16 cellular contexts compared by ENCODE assay signal in the genomic region with DNA sequence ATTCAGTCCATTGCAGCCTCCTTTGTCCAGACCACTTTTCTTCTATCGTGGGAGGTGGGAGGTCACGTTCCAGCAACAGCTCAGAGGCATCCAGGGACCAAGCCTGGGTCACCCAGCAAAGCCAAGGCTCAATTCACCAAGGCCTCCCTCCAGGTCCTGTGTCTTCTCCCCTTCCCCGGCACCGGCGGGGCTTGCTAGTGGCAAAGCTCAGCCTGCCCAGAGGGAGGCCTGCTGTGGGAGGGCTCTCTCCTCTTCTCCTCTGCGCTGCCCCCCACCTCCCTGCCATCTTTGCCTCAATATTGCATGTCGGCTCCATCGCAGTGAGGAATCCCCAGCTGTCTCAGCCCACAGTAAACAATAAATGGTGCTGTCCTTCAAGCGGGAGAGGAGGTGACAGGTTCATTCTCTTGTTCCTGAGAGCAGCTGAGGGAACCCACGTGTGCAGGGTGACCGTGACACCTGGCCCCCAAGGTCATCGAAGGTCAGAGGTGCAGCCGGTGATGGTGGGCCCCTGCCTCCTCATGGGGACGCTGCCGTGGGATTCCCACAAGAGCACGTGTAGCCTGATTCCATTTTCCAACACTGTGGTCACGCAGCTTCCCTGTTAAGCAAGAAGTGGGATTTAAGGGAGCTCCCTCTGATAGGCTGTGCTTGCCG.
DNase-seq lines count a peak whose midpoint lies in the region; ATAC-seq, FAIRE-seq and TF ChIP-seq lines count a peak whose summit lies in the region.
"Had no signal": no experiment of that assay in that cellular context is flagged by ENCODE, and none has a peak within 500 bp of the region (broad histone marks: within the 10 kb centered on the region; RNA-seq: fewer than 3 reads in every experiment).

No MANE protein-coding gene starts in this region.

- no TSS peak for BruUV-seq in mammary epithelial cell (replicated peaks; lab: Mats Ljungman, UMichigan)
- no TSS peak for BruUV-seq in A673 (replicated peaks; lab: Mats Ljungman, UMichigan)

- H4K20me1 ChIP-seq in mammary epithelial cell (ENCODE audit: insufficient read depth, low read length): no peaks in the 10 kb centered on the region
- H4K20me1 ChIP-seq in astrocyte (ENCODE audit: insufficient read depth, low read length): peaks cover 9% of the 10 kb centered on the region

- POLR2A ChIA-PET in A673 (lab: Charles Lee; ENCODE audit: low non-redundant PET): no interaction called here

- H3K27me3 ChIP-seq in mammary epithelial cell (ENCODE audit: insufficient read depth, low read length) (no peaks in the 10 kb centered on the region), breast epithelium (no peaks in the 10 kb centered on the region), astrocyte (ENCODE audit: insufficient read depth, low read length) (no peaks in the 10 kb centered on the region), aorta (ENCODE audit: control insufficient read depth in 1 of 2, insufficient read depth in 2 of 2, low read length in 1 of 2) (no peaks in the 10 kb centered on the region), A673 (replicated peaks; ENCODE audit: insufficient read depth, low read depth, low read length, poor library complexity) (peaks cover 3% of the 10 kb centered on the region)
- H3K27me3 ChIP-seq: SJSA1 had no signal

- H3K9me3 Mint-ChIP-seq in astrocyte (ENCODE audit: unreplicated experiment) (peaks cover 13% of the 10 kb centered on the region), neural crest cell (peaks cover 4% of the 10 kb centered on the region)

- H3K36me3 Mint-ChIP-seq in astrocyte (ENCODE audit: low read depth, unreplicated experiment) (peaks cover 11% of the 10 kb centered on the region), neural crest cell (ENCODE audit: low read depth) (no peaks in the 10 kb centered on the region)
- H3K36me3 Mint-ChIP-seq: CD4-positive, CD25-positive, alpha-beta regulatory T cell had no signal

- no peaks in the 10 kb centered on the region for H3K79me2 ChIP-seq in mammary epithelial cell (ENCODE audit: insufficient read depth, low read length)
- H3K79me2 ChIP-seq in astrocyte (ENCODE audit: insufficient read depth, low read length): no peaks in the 10 kb centered on the region

- DNase-seq in mammary epithelial cell (no peak), breast epithelium (ENCODE audit: low spot score in 2 of 2) (no peak), astrocyte (ENCODE audit: low read depth) (no peak), neural crest cell (ENCODE audit: low read depth, low spot score) (no peak), aorta (peak; percentile 30 to 71), A673 (ENCODE audit: low spot score) (no peak), T-helper 9 cell (no peak), NCI-H69 (lab: John Stamatoyannopoulos, UW) (no peak)
- DNase-seq: CD4-positive, CD25-positive, alpha-beta regulatory T cell; DMS79; Kasumi-1; NCI-H1417; NCI-H510A; NCI-H748 treated with DMSO at 0.1 percent for 48 hours had no signal

- H3K27ac Mint-ChIP-seq in astrocyte (ENCODE audit: unreplicated experiment) (no peak overlapping the region), neural crest cell (ENCODE audit: unreplicated experiment) (peak overlapping the region; percentile 57)
- H3K27ac Mint-ChIP-seq: CD4-positive, CD25-positive, alpha-beta regulatory T cell; GM23338 had no signal

- whole genome bisulfite sequencing in mammary epithelial cell (ENCODE audit: low coverage, missing lambda C conversion rate): 88% methylated on average over 14 of the region's 18 CpGs
- 85 to 86% methylated on average over 18 of the region's 18 CpGs for WGBS in aorta, 2 donors

- H3K27ac ChIP-seq in mammary epithelial cell (ENCODE audit: insufficient read depth, low read depth, low read length): no peak overlapping the region
- H3K27ac ChIP-seq in breast epithelium: no peak overlapping the region
- H3K27ac ChIP-seq in astrocyte (ENCODE audit: low read depth, low read length): no peak overlapping the region
- no peak overlapping the region for H3K27ac ChIP-seq in aorta (ENCODE audit: low read depth in 1 of 2, low read length in 2 of 2)
- no peak overlapping the region for H3K27ac ChIP-seq in A673 (ENCODE audit: low read depth, low read length, poor library complexity, severe bottlenecking)
- H3K27ac ChIP-seq: SJSA1 had no signal

- no peak for ATAC-seq in aorta (ENCODE audit: low FRiP score)
- ATAC-seq: GM23338 had no signal

- H3K4me2 ChIP-seq in mammary epithelial cell (ENCODE audit: insufficient read depth, low read depth, low read length) (peak overlapping the region; percentile 71), astrocyte (ENCODE audit: low read length) (peak overlapping the region; percentile 25)
- H3K4me2 ChIP-seq: GM23338 had no signal

- H3K27me3 Mint-ChIP-seq in astrocyte (ENCODE audit: low read depth, unreplicated experiment) (peaks cover 36% of the 10 kb centered on the region), neural crest cell (ENCODE audit: low read depth) (no peaks in the 10 kb centered on the region)
- H3K27me3 Mint-ChIP-seq: CD4-positive, CD25-positive, alpha-beta regulatory T cell had no signal

- H3K4me1 Mint-ChIP-seq in astrocyte (ENCODE audit: low read depth, unreplicated experiment) (peaks cover 9% of the 10 kb centered on the region), neural crest cell (no peaks in the 10 kb centered on the region)
- H3K4me1 Mint-ChIP-seq: CD4-positive, CD25-positive, alpha-beta regulatory T cell; GM23338 had no signal

- FAIRE-seq in astrocyte (lab: Jason Lieb, UNC): no peak

- peaks cover 21% of the 10 kb centered on the region for H3K4me1 ChIP-seq in mammary epithelial cell (ENCODE audit: insufficient read depth, low read length)
- H3K4me1 ChIP-seq in breast epithelium: no peaks in the 10 kb centered on the region
- H3K4me1 ChIP-seq in astrocyte (ENCODE audit: insufficient read depth, low read length): peaks cover 10% of the 10 kb centered on the region
- no peaks in the 10 kb centered on the region for H3K4me1 ChIP-seq in aorta (ENCODE audit: control insufficient read depth in 1 of 2, insufficient read depth in 2 of 2, low read length in 2 of 2)
- no peaks in the 10 kb centered on the region for H3K4me1 ChIP-seq in A673 (ENCODE audit: insufficient read depth, low read length, poor library complexity, severe bottlenecking)
- H3K4me1 ChIP-seq: SJSA1 had no signal

- in situ Hi-C loops in mammary epithelial cell (cut with MboI; ENCODE audit: low sequenced_read_pairs in 2 of 2): no loop called here

- H3K9me3 ChIP-seq in mammary epithelial cell (replicated peaks; ENCODE audit: insufficient read depth, low read length): peaks cover 6% of the 10 kb centered on the region
- H3K9me3 ChIP-seq in breast epithelium: no peaks in the 10 kb centered on the region
- peaks cover 6% of the 10 kb centered on the region for H3K9me3 ChIP-seq in astrocyte (ENCODE audit: insufficient read depth, low read depth, low read length)
- peaks cover under 1% of the 10 kb centered on the region for H3K9me3 ChIP-seq in aorta (ENCODE audit: control insufficient read depth, low read length)
- H3K9me3 ChIP-seq in A673 (ENCODE audit: low read depth, low read length, poor library complexity, severe bottlenecking): no peaks in the 10 kb centered on the region
- H3K9me3 ChIP-seq: SJSA1 had no signal

- CTCF ChIA-PET in mammary epithelial cell (lab: Charles Lee; ENCODE audit: low non-redundant PET) (interaction anchor here (0.6 kb wide), 1 partner anchor 837 kb away, joined by 7 read pairs; the partner anchor contains the start of gene MRFAP1L1), A673 (lab: Charles Lee) (no interaction called here)

- H3K4me3 ChIP-seq in mammary epithelial cell (replicated peaks in 1 of 3; ENCODE audit: insufficient read depth in 1 of 3, low read depth in 2 of 3, low read length in 3 of 3) (no peak overlapping the region), breast epithelium (no peak overlapping the region), astrocyte (ENCODE audit: insufficient read depth, low read depth, low read length) (no peak overlapping the region), aorta (ENCODE audit: low read length in 2 of 2) (no peak overlapping the region), A673 (ENCODE audit: low read depth, low read length, poor library complexity, severe bottlenecking) (no peak overlapping the region)
- H3K4me3 ChIP-seq: GM23338, SJSA1 had no signal

- no peak overlapping the region for H3K9ac ChIP-seq in mammary epithelial cell (ENCODE audit: insufficient read depth, low read length)
- no peak overlapping the region for H3K9ac ChIP-seq in astrocyte (ENCODE audit: low read length)

- no peak overlapping the region for H3K4me3 Mint-ChIP-seq in astrocyte (ENCODE audit: unreplicated experiment)
- H3K4me3 Mint-ChIP-seq in neural crest cell: no peak overlapping the region
- H3K4me3 Mint-ChIP-seq: GM23338 had no signal

- H3K36me3 ChIP-seq in mammary epithelial cell (ENCODE audit: insufficient read depth, low read length) (no peaks in the 10 kb centered on the region), breast epithelium (no peaks in the 10 kb centered on the region), astrocyte (ENCODE audit: insufficient read depth, low read length) (no peaks in the 10 kb centered on the region), aorta (ENCODE audit: control insufficient read depth in 1 of 2, insufficient read depth in 2 of 2, low read length in 1 of 2) (no peaks in the 10 kb centered on the region), A673 (ENCODE audit: insufficient read depth, low read length, poor library complexity, severe bottlenecking) (no peaks in the 10 kb centered on the region)
- H3K36me3 ChIP-seq: SJSA1 had no signal

- H2AFZ ChIP-seq in mammary epithelial cell (ENCODE audit: low read depth, low read length) (peak overlapping the region; percentile 74), astrocyte (ENCODE audit: low read depth, low read length) (no peak overlapping the region)
- H2AFZ ChIP-seq: GM23338 had no signal

- TF ChIP-seq POLR2A in breast epithelium (IDR thresholded peaks at IDR 0.05): no peak

- intact Hi-C loops in mammary epithelial cell (cut with micrococcal nuclease): loop anchor here (2.0 to 5.0 kb wide), 3 partner anchors 85 to 149 kb away; no protein-coding TSS in a partner anchor
- intact Hi-C loops in breast epithelium (cut with DNase I; ENCODE audit: low total_unique reads): no loop called here
- intact Hi-C loops in aorta (cut with DNase I): no loop called here
- intact Hi-C loops in A673 (cut with micrococcal nuclease; ENCODE audit: unreplicated experiment): no loop called here

- dilution Hi-C loops in mammary epithelial cell (cut with HindIII; ENCODE audit: low sequenced_read_pairs): no loop called here

- TF ChIP-seq CTCF in mammary epithelial cell (conservative IDR thresholded peaks at IDR 0.05 in 1 of 2, IDR thresholded peaks at IDR 0.05 in 1 of 2; ENCODE audit: extremely low read depth in 1 of 2, insufficient read depth in 1 of 2, low read depth in 1 of 2, low read length in 2 of 2) (no peak), breast epithelium (IDR thresholded peaks at IDR 0.05) (no peak), astrocyte (IDR thresholded peaks at IDR 0.05; ENCODE audit: insufficient read depth, low read depth, low read length) (no peak), neural crest cell (conservative IDR thresholded peaks at IDR 0.05) (no peak), A673 (conservative IDR thresholded peaks at IDR 0.05; ENCODE audit: low read depth, low read length) (no peak)

Comparison
In these comparisons a context has a peak if more than half of its experiments do, and no peak if none do; other contexts are left out.
1. DNase-seq: peak in aorta (2 of 2); none in mammary epithelial cell (single experiment), breast epithelium (0 of 2), astrocyte (single experiment), neural crest cell (single experiment), A673 (single experiment), T-helper 9 cell (single experiment) and NCI-H69 (single experiment).